ENCODE assay signal across 8 cellular contexts in the genomic region with DNA sequence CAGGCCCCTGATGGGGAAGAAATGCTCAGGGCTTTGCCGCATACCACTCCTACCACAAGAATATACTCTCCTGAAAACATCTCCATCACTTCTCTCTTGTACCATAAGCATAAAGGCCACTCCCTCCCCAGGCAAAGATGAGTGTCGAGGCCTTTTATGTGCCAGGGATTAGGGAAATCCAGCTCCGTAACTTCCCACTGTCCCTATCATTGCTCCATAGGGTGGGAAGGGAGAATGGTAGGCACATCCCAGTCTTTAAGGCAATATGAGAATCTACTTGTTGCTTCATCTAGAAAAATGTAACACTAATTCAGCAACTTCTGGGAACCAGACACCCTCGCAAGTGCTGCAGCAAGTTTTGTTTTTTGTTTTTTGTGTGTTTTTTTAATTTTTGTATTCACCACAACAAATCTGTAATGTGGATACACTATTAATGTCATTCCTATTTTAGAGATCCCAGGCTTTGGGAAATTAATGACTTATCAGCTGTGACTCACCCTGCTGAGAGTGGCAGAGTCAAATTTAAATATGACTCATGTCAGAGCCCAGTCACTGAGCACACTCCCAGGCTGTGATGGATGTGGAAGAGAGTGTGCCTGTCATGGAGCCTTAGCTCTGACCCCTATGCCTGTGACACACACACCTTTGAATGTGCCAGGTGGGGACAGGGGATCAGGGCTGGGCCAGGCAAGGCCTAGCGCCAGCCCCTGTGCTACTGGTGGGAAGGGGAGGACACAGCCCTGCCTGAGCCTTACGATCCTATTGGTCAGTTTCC. TPM values are rescaled to one million over a fixed set of nuclear protein-coding genes. Genes with fewer than 3 reads are reported as not detected.
DNase-seq lines count a peak whose midpoint lies in the region; ATAC-seq and TF ChIP-seq lines count a peak whose summit lies in the region.

No MANE protein-coding gene starts in this region.

- H3K9me3 ChIP-seq in Karpas-422 (ENCODE audit: low read length): no peaks in the 10 kb centered on the region
- H3K9me3 ChIP-seq in mammary epithelial cell (replicated peaks; ENCODE audit: insufficient read depth, low read length): no peaks in the 10 kb centered on the region
- no peaks in the 10 kb centered on the region for H3K9me3 ChIP-seq in CD4-positive, alpha-beta memory T cell (ENCODE audit: control insufficient read depth in 1 of 2, low read length in 2 of 2)

- DNase-seq in AG10803 (ENCODE audit: low read depth) (peak; percentile 74), Karpas-422 (peak; percentile 53), mammary epithelial cell (peak; percentile 87), mesendoderm (peak; percentile 88), globus pallidus (ENCODE audit: low spot score) (no peak)
- DNase-seq in CD4-positive, alpha-beta memory T cell: no peak

- H4K20me1 ChIP-seq in Karpas-422 (ENCODE audit: insufficient read depth, low read depth, low read length) (peaks cover 74% of the 10 kb centered on the region), mammary epithelial cell (ENCODE audit: insufficient read depth, low read length) (no peaks in the 10 kb centered on the region)

- intact Hi-C loops in mammary epithelial cell (cut with micrococcal nuclease): no loop called here
- intact Hi-C loops in CD4-positive, alpha-beta memory T cell (cut with micrococcal nuclease): no loop called here

- peaks cover 0 to 5% (median 0%) of the 10 kb centered on the region in 8 donors for H3K9me3 Mint-ChIP-seq in CD4-positive, alpha-beta memory T cell

- H3K79me2 ChIP-seq in Karpas-422 (ENCODE audit: low read length): no peaks in the 10 kb centered on the region
- H3K79me2 ChIP-seq in mammary epithelial cell (ENCODE audit: insufficient read depth, low read length): peaks cover 87% of the 10 kb centered on the region
- H3K79me2 ChIP-seq in mesendoderm (ENCODE audit: control insufficient read depth, insufficient read depth, low read length): peaks cover 74% of the 10 kb centered on the region

- no peaks in the 10 kb centered on the region for H3K9me2 ChIP-seq in Karpas-422 (replicated peaks; ENCODE audit: insufficient read depth, low read length)

- WGBS in mammary epithelial cell (ENCODE audit: low coverage, missing lambda C conversion rate): 75% methylated on average over 6 of the region's 6 CpGs
- WGBS in mesendoderm (ENCODE audit: extremely low coverage, insufficient coverage, low lambda C conversion rate): no CpG with 5 or more reads among the region's 6 CpGs

- BruUV-seq in mammary epithelial cell (replicated peaks; lab: Mats Ljungman, UMichigan): no TSS peak

- peaks cover 24 to 28% of the 10 kb centered on the region in 2 donors for H3K36me3 Mint-ChIP-seq in CD4-positive, alpha-beta memory T cell

- peak overlapping the region; percentile 17 for H3K23ac ChIP-seq in mesendoderm (ENCODE audit: low read length)

- peaks cover 42% of the 10 kb centered on the region for H3K79me1 ChIP-seq in mesendoderm (ENCODE audit: low read length)

- no peaks in the 10 kb centered on the region; the same call in 1 of the 2 replicates for H3K36me3 ChIP-seq in Karpas-422 (ENCODE audit: insufficient read depth, low read length)
- H3K36me3 ChIP-seq in mammary epithelial cell (ENCODE audit: insufficient read depth, low read length): no peaks in the 10 kb centered on the region
- H3K36me3 ChIP-seq in mesendoderm (ENCODE audit: control insufficient read depth, insufficient read depth, low read length): no peaks in the 10 kb centered on the region
- peaks cover 7% of the 10 kb centered on the region for H3K36me3 ChIP-seq in CD4-positive, alpha-beta memory T cell (ENCODE audit: insufficient read depth, low read length)

- no peak overlapping the region for H2BK120ac ChIP-seq in mesendoderm (ENCODE audit: low read depth, low read length)

- H3K4me1 ChIP-seq in Karpas-422 (ENCODE audit: low read length) (peaks cover 7% of the 10 kb centered on the region), mammary epithelial cell (ENCODE audit: insufficient read depth, low read length) (peaks cover 54% of the 10 kb centered on the region), mesendoderm (ENCODE audit: control insufficient read depth, low read depth, low read length) (peaks cover 20% of the 10 kb centered on the region)
- H3K4me1 ChIP-seq in CD4-positive, alpha-beta memory T cell (ENCODE audit: insufficient read depth, low read length): peaks cover 22% of the 10 kb centered on the region

- H3K9ac ChIP-seq in Karpas-422 (ENCODE audit: low read length) (no peak overlapping the region), mammary epithelial cell (ENCODE audit: insufficient read depth, low read length) (no peak overlapping the region), mesendoderm (ENCODE audit: low read length) (peak overlapping the region; percentile 10)

- TF ChIP-seq CTCF in AG10803 (conservative IDR thresholded peaks at IDR 0.05; ENCODE audit: low read length) (no peak), mammary epithelial cell (conservative IDR thresholded peaks at IDR 0.05 in 1 of 2, IDR thresholded peaks at IDR 0.05 in 1 of 2; ENCODE audit: extremely low read depth in 1 of 2, insufficient read depth in 1 of 2, low read depth in 1 of 2, low read length in 2 of 2) (no peak)

- H3K4me3 ChIP-seq in AG10803 (ENCODE audit: low read length) (no peak overlapping the region), Karpas-422 (ENCODE audit: low read length) (no peak overlapping the region), mammary epithelial cell (replicated peaks in 1 of 3; ENCODE audit: insufficient read depth in 1 of 3, low read depth in 2 of 3, low read length in 3 of 3) (no peak overlapping the region), mesendoderm (ENCODE audit: low read length) (no peak overlapping the region)
- H3K4me3 ChIP-seq in CD4-positive, alpha-beta memory T cell (ENCODE audit: low read length in 2 of 2): no peak overlapping the region

- H3K27me3 ChIP-seq in Karpas-422 (ENCODE audit: low read length) (no peaks in the 10 kb centered on the region), mammary epithelial cell (ENCODE audit: insufficient read depth, low read length) (no peaks in the 10 kb centered on the region), mesendoderm (ENCODE audit: insufficient read depth, low read length, poor library complexity) (no peaks in the 10 kb centered on the region)
- H3K27me3 ChIP-seq in CD4-positive, alpha-beta memory T cell (ENCODE audit: insufficient read depth, low read length): no peaks in the 10 kb centered on the region

- no peak overlapping the region for H3K4ac ChIP-seq in mesendoderm (ENCODE audit: low read depth, low read length)

- H2BK15ac ChIP-seq in mesendoderm (replicated peaks; ENCODE audit: low read depth): no peak overlapping the region

- POLR2A ChIA-PET in CD4-positive, alpha-beta memory T cell (lab: Charles Lee; ENCODE audit: partially characterized antibody): no interaction called here

- H2AK5ac ChIP-seq in mesendoderm (ENCODE audit: low read length): no peak overlapping the region

- H2AFZ ChIP-seq in Karpas-422 (ENCODE audit: low read length) (no peak overlapping the region), mammary epithelial cell (ENCODE audit: low read depth, low read length) (no peak overlapping the region)

- H3K4me3 Mint-ChIP-seq in CD4-positive, alpha-beta memory T cell: no peak overlapping the region

- H4K5ac ChIP-seq in mesendoderm (ENCODE audit: low read length): no peak overlapping the region

- no peak overlapping the region for H2BK5ac ChIP-seq in mesendoderm (ENCODE audit: low read length)

- in situ Hi-C loops in mammary epithelial cell (cut with MboI; ENCODE audit: low sequenced_read_pairs in 2 of 2): loop anchor here in 1 of 2 donors (25.0 kb wide), 1 partner anchor 335 kb away; a partner anchor contains a TSS

- CTCF ChIA-PET in mammary epithelial cell (lab: Charles Lee; ENCODE audit: low non-redundant PET): no interaction called here
- CTCF ChIA-PET in CD4-positive, alpha-beta memory T cell (lab: Charles Lee; ENCODE audit: partially characterized antibody): interaction anchor here (1.2 kb wide), 1 partner anchor 23 kb away, joined by 4 read pairs; a partner anchor contains a TSS

- peaks cover 37 to 53% (median 48%) of the 10 kb centered on the region in 4 donors for H3K4me1 Mint-ChIP-seq in CD4-positive, alpha-beta memory T cell

- H3K4me2 ChIP-seq in Karpas-422 (ENCODE audit: low read depth, low read length, poor library complexity, severe bottlenecking): no peak overlapping the region
- H3K4me2 ChIP-seq in mammary epithelial cell (ENCODE audit: insufficient read depth, low read depth, low read length): peak overlapping the region; percentile 6
- no peak overlapping the region for H3K4me2 ChIP-seq in mesendoderm (ENCODE audit: low read length)

- H3K56ac ChIP-seq in mesendoderm (ENCODE audit: low read length): no peak overlapping the region

- ATAC-seq in GM19395 (IDR thresholded peaks at IDR 0.05; ENCODE audit: unreplicated experiment): peak; percentile 41
- ATAC-seq in HG02884 (IDR thresholded peaks at IDR 0.05; ENCODE audit: unreplicated experiment): no peak

- dilution Hi-C loops in mammary epithelial cell (cut with HindIII; ENCODE audit: low sequenced_read_pairs): no loop called here

- H3K27ac ChIP-seq in Karpas-422 (ENCODE audit: low read length) (no peak overlapping the region), mammary epithelial cell (ENCODE audit: insufficient read depth, low read depth, low read length) (no peak overlapping the region), mesendoderm (ENCODE audit: low read depth, low read length) (no peak overlapping the region)
- H3K27ac ChIP-seq in CD4-positive, alpha-beta memory T cell (ENCODE audit: low read depth, low read length): no peak overlapping the region

- no peaks in the 10 kb centered on the region for H3K27me3 Mint-ChIP-seq in CD4-positive, alpha-beta memory T cell

- H3K18ac ChIP-seq in mesendoderm (ENCODE audit: low read length): no peak overlapping the region

- H3K27ac Mint-ChIP-seq in CD4-positive, alpha-beta memory T cell: peak overlapping the region in 2 of 7 donors; percentile 25 to 61

- no peak overlapping the region for H4K8ac ChIP-seq in mesendoderm (ENCODE audit: low read depth, low read length)

RNA-seq across cellular contexts. Expression of a gene that starts 23.4 kb away (rescaled TPM):
- 15.4 and 17.0 TPM in 2 replicates for total RNA-seq in Karpas-422 (2014; rRNA removed; shearing (Covaris generic); ENCODE audit: low replicate concordance)
- total RNA-seq in mammary epithelial cell: 10 to 100 TPM; 42.1 to 48.2 TPM
- 30.9 TPM for polyA plus RNA-seq in mammary epithelial cell
- 62.4 TPM for polyA minus RNA-seq in mammary epithelial cell
- 20.9 TPM for polyA plus RNA-seq in mesendoderm (2013, experiment 1 of 2)
- polyA plus RNA-seq in mesendoderm (2013, experiment 2 of 2): 20.6 TPM
- 1 to 10 TPM; 7.6 to 8.3 TPM for total RNA-seq in CD4-positive, alpha-beta memory T cell
- 1 to 10 TPM; 9.1 to 9.5 TPM for polyA plus RNA-seq in CD4-positive, alpha-beta memory T cell

Comparison
In these comparisons a context has a peak if more than half of its experiments do, and no peak if none do; other contexts are left out.
1. DNase-seq: peak in AG10803 (single experiment), Karpas-422 (single experiment), mammary epithelial cell (single experiment) and mesendoderm (single experiment); none in CD4-positive, alpha-beta memory T cell (0 of 5) and globus pallidus (single experiment).